Comparison of ENCODE assay signal across 15 cellular contexts in genomic region chr6:158761746-158762145, GRCh38. TPM values are rescaled to one million over a fixed set of nuclear protein-coding genes. Genes with fewer than 3 reads are reported as not detected.
DNase-seq lines count a peak whose midpoint lies in the region; ATAC-seq and TF ChIP-seq lines count a peak whose summit lies in the region.
"Had no signal": no experiment of that assay in that cellular context is flagged by ENCODE, and none has a peak within 500 bp of the region (broad histone marks: within the 10 kb centered on the region; RNA-seq: fewer than 3 reads in every experiment).

No MANE protein-coding gene starts in this region.

- H3K36me3 ChIP-seq in H7 (replicated peaks; ENCODE audit: control insufficient read depth, insufficient read depth, low read length): peaks cover 13% of the 10 kb centered on the region
- peaks cover 20% of the 10 kb centered on the region for H3K36me3 ChIP-seq in osteoblast (ENCODE audit: insufficient read depth, low read length)
- peaks cover 21% of the 10 kb centered on the region for H3K36me3 ChIP-seq in SJCRH30
- H3K36me3 ChIP-seq: uterus had no signal

- H3K27ac Mint-ChIP-seq in central memory CD8-positive, alpha-beta T cell (ENCODE audit: low read depth): peak overlapping the region; percentile 75

- H3K27me3 ChIP-seq in H7 (ENCODE audit: control insufficient read depth, insufficient read depth, low read length): no peaks in the 10 kb centered on the region
- no peaks in the 10 kb centered on the region for H3K27me3 ChIP-seq in osteoblast (ENCODE audit: insufficient read depth, low read length)
- no peaks in the 10 kb centered on the region for H3K27me3 ChIP-seq in SJCRH30
- H3K27me3 ChIP-seq: left lung, uterus had no signal

- H3K4me1 ChIP-seq in osteoblast (ENCODE audit: insufficient read depth, low read length) (peaks cover 3% of the 10 kb centered on the region), SJCRH30 (peaks cover 17% of the 10 kb centered on the region)
- H3K4me1 ChIP-seq: left lung, psoas muscle, uterus had no signal

- H3K9me3 Mint-ChIP-seq in central memory CD8-positive, alpha-beta T cell: no peaks in the 10 kb centered on the region

- H3K27ac ChIP-seq in osteoblast (ENCODE audit: low read depth, low read length) (no peak overlapping the region), SJCRH30 (no peak overlapping the region)
- H3K27ac ChIP-seq: GM23248, left lung, psoas muscle, uterus had no signal

- H3K9me3 ChIP-seq in osteoblast (ENCODE audit: low read depth, low read length): no peaks in the 10 kb centered on the region
- no peaks in the 10 kb centered on the region for H3K9me3 ChIP-seq in SJCRH30 (replicated peaks)
- H3K9me3 ChIP-seq: left lung, psoas muscle, uterus had no signal

- no peaks in the 10 kb centered on the region for H3K79me2 ChIP-seq in osteoblast (ENCODE audit: insufficient read depth, low read length)

- no peak for TF ChIP-seq CTCF in osteoblast (IDR thresholded peaks at IDR 0.05; ENCODE audit: extremely low read depth, low read depth, low read length)

- H3K27me3 Mint-ChIP-seq in central memory CD8-positive, alpha-beta T cell: no peaks in the 10 kb centered on the region

- H3K4me1 Mint-ChIP-seq in central memory CD8-positive, alpha-beta T cell: peaks cover 9% of the 10 kb centered on the region

- H3K4me3 ChIP-seq in H7 (ENCODE audit: insufficient read depth, low read depth, low read length) (no peak overlapping the region), osteoblast (ENCODE audit: insufficient read depth, low read length) (no peak overlapping the region), SJCRH30 (no peak overlapping the region)
- H3K4me3 ChIP-seq: GM23248, left lung, psoas muscle, uterus had no signal

- no peak for ATAC-seq in central memory CD8-positive, alpha-beta T cell (replicated peaks; ENCODE audit: extremely low read depth, poor library complexity, severe bottlenecking)
- ATAC-seq in GM19395 (IDR thresholded peaks at IDR 0.05; ENCODE audit: unreplicated experiment): no peak
- ATAC-seq: left lung, psoas muscle had no signal

- H3K4me2 ChIP-seq in osteoblast (ENCODE audit: insufficient read depth, low read length): no peak overlapping the region

- no peak overlapping the region for H2AFZ ChIP-seq in osteoblast (ENCODE audit: low read length)
- H2AFZ ChIP-seq: GM23248 had no signal

- in situ Hi-C loops in ACHN (cut with HindIII; ENCODE audit: low pct_ligation_motif_present, low pct_unique_long_range_greater_than_20kb, low sequenced_read_pairs): no loop called here

- no peaks in the 10 kb centered on the region for H4K20me1 ChIP-seq in osteoblast (ENCODE audit: insufficient read depth, low read length)

- peak; percentile 32 for DNase-seq in activated T-cell treated with anti-CD3 and anti-CD28 coated beads, Interleukin-2, amount 50 U/mL, for 1 hour
- DNase-seq in activated T-cell treated with anti-CD3 and anti-CD28 coated beads for 4 hours: no peak
- peak; percentile 37 for DNase-seq in H7
- DNase-seq in central memory CD8-positive, alpha-beta T cell (ENCODE audit: low spot score in 2 of 2): no peak
- DNase-seq in osteoblast (ENCODE audit: insufficient read length, low spot score, missing footprints): peak; percentile 84
- no peak for DNase-seq in ACHN
- DNase-seq in SJCRH30: no peak
- DNase-seq: effector CD4-positive, alpha-beta T cell; GM23248; hypothalamus; left lung; psoas muscle; stimulated activated naive CD4-positive, alpha-beta T cell treated with Interleukin-2 at 50 U/mL for 16 hours; uterus had no signal

- peak overlapping the region; percentile 15 for H3K4me3 Mint-ChIP-seq in central memory CD8-positive, alpha-beta T cell

- peaks cover 63% of the 10 kb centered on the region for H3K36me3 Mint-ChIP-seq in central memory CD8-positive, alpha-beta T cell (ENCODE audit: insufficient read depth)

RNA-seq across cellular contexts. Expression of gene EZR, which starts 57.4 kb away (rescaled TPM):
- 203 and 216 TPM in 2 replicates for total RNA-seq in H7 (2014; rRNA removed; shearing (Covaris generic))
- 69.8 and 89.4 TPM in 2 replicates for total RNA-seq in osteoblast
- 41.9 and 44.6 TPM in 2 replicates for total RNA-seq in SJCRH30 (2014; rRNA removed; shearing (Covaris generic))

Comparison
In these comparisons a context has a peak if more than half of its experiments do, and no peak if none do; other contexts are left out.
1. DNase-seq: peak in activated T-cell treated with anti-CD3 and anti-CD28 coated beads, Interleukin-2, amount 50 U/mL, for 1 hour (single experiment), H7 (single experiment) and osteoblast (single experiment); none in activated T-cell treated with anti-CD3 and anti-CD28 coated beads for 4 hours (single experiment), central memory CD8-positive, alpha-beta T cell (0 of 2), ACHN (single experiment) and SJCRH30 (0 of 2).